1 cellular context compared by ENCODE assay signal in genomic region chr1:92399076-92399475, GRCh38.
TF ChIP-seq lines count a peak whose summit lies in the region.

No MANE protein-coding gene starts in this region.

TF ChIP-seq in HepG2, 621 proteins besides CTCF, POLR2A, EP300 and RAD21 (continued from another document):
- TF ChIP-seq HNF1A (IDR thresholded peaks at IDR 0.05; ENCODE audit: low read depth) (no peak), HNF1A (CRISPR knock-in tag; IDR thresholded peaks at IDR 0.05; ENCODE audit: borderline replicate concordance) (no peak), ZSCAN29 (CRISPR knock-in tag; conservative IDR thresholded peaks at IDR 0.05) (no peak), HOXA9 (CRISPR knock-in tag; IDR thresholded peaks at IDR 0.05; ENCODE audit: borderline replicate concordance) (no peak), DNMT3B (CRISPR knock-in tag; conservative IDR thresholded peaks at IDR 0.05) (no peak), ZNF136 (CRISPR knock-in tag; IDR thresholded peaks at IDR 0.05; ENCODE audit: low read depth) (no peak), ZNF335 (CRISPR knock-in tag; IDR thresholded peaks at IDR 0.05) (no peak), THAP11 (CRISPR knock-in tag; IDR thresholded peaks at IDR 0.05) (no peak)
